Comparison of ENCODE assay signal across 1 cellular context in the genomic region with DNA sequence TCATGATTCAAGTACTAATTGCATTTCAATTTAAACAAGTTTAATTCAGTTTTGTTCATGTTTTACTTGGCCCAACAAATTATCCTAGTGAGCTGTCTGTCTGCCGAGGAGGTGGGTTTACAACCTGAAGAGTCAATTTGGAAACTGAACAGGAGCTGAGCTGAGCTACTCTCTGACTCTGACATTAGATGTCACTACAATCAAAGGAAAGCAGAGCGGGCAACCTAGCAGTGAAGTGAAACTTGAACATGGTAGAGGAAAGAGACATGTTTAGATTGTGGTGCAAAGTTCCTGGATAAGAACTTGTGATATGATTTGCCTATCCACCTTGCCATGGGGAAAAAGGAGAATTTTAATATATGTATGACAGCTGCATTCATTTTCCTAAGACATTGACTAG.
TF ChIP-seq lines count a peak whose summit lies in the region.

No MANE protein-coding gene starts in this region.

TF ChIP-seq in GM23338, 12 proteins besides CTCF, POLR2A, EP300 and RAD21 (continued from another document):
- TF ChIP-seq, protein P1, sequence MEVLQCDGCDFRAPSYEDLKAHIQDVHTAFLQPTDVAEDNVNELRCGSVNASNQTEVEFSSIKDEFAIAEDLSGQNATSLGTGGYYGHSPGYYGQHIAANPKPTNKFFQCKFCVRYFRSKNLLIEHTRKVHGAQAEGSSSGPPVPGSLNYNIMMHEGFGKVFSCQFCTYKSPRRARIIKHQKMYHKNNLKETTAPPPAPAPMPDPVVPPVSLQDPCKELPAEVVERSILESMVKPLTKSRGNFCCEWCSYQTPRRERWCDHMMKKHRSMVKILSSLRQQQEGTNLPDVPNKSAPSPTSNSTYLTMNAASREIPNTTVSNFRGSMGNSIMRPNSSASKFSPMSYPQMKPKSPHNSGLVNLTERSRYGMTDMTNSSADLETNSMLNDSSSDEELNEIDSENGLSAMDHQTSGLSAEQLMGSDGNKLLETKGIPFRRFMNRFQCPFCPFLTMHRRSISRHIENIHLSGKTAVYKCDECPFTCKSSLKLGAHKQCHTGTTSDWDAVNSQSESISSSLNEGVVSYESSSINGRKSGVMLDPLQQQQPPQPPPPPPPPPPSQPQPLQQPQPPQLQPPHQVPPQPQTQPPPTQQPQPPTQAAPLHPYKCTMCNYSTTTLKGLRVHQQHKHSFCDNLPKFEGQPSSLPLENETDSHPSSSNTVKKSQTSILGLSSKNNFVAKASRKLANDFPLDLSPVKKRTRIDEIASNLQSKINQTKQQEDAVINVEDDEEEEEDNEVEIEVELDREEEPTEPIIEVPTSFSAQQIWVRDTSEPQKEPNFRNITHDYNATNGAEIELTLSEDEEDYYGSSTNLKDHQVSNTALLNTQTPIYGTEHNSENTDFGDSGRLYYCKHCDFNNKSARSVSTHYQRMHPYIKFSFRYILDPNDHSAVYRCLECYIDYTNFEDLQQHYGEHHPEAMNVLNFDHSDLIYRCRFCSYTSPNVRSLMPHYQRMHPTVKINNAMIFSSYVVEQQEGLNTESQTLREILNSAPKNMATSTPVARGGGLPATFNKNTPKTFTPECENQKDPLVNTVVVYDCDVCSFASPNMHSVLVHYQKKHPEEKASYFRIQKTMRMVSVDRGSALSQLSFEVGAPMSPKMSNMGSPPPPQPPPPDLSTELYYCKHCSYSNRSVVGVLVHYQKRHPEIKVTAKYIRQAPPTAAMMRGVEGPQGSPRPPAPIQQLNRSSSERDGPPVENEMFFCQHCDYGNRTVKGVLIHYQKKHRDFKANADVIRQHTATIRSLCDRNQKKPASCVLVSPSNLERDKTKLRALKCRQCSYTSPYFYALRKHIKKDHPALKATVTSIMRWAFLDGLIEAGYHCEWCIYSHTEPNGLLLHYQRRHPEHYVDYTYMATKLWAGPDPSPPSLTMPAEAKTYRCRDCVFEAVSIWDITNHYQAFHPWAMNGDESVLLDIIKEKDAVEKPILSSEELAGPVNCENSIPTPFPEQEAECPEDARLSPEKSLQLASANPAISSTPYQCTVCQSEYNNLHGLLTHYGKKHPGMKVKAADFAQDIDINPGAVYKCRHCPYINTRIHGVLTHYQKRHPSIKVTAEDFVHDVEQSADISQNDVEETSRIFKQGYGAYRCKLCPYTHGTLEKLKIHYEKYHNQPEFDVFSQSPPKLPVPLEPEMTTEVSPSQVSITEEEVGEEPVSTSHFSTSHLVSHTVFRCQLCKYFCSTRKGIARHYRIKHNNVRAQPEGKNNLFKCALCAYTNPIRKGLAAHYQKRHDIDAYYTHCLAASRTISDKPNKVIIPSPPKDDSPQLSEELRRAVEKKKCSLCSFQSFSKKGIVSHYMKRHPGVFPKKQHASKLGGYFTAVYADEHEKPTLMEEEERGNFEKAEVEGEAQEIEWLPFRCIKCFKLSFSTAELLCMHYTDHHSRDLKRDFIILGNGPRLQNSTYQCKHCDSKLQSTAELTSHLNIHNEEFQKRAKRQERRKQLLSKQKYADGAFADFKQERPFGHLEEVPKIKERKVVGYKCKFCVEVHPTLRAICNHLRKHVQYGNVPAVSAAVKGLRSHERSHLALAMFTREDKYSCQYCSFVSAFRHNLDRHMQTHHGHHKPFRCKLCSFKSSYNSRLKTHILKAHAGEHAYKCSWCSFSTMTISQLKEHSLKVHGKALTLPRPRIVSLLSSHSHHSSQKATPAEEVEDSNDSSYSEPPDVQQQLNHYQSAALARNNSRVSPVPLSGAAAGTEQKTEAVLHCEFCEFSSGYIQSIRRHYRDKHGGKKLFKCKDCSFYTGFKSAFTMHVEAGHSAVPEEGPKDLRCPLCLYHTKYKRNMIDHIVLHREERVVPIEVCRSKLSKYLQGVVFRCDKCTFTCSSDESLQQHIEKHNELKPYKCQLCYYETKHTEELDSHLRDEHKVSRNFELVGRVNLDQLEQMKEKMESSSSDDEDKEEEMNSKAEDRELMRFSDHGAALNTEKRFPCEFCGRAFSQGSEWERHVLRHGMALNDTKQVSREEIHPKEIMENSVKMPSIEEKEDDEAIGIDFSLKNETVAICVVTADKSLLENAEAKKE (CRISPR knock-in tag; IDR thresholded peaks at IDR 0.05): no peak
- TF ChIP-seq, protein P2, sequence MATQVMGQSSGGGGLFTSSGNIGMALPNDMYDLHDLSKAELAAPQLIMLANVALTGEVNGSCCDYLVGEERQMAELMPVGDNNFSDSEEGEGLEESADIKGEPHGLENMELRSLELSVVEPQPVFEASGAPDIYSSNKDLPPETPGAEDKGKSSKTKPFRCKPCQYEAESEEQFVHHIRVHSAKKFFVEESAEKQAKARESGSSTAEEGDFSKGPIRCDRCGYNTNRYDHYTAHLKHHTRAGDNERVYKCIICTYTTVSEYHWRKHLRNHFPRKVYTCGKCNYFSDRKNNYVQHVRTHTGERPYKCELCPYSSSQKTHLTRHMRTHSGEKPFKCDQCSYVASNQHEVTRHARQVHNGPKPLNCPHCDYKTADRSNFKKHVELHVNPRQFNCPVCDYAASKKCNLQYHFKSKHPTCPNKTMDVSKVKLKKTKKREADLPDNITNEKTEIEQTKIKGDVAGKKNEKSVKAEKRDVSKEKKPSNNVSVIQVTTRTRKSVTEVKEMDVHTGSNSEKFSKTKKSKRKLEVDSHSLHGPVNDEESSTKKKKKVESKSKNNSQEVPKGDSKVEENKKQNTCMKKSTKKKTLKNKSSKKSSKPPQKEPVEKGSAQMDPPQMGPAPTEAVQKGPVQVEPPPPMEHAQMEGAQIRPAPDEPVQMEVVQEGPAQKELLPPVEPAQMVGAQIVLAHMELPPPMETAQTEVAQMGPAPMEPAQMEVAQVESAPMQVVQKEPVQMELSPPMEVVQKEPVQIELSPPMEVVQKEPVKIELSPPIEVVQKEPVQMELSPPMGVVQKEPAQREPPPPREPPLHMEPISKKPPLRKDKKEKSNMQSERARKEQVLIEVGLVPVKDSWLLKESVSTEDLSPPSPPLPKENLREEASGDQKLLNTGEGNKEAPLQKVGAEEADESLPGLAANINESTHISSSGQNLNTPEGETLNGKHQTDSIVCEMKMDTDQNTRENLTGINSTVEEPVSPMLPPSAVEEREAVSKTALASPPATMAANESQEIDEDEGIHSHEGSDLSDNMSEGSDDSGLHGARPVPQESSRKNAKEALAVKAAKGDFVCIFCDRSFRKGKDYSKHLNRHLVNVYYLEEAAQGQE (IDR thresholded peaks at IDR 0.05; ENCODE audit: unreplicated experiment): no peak
- TF ChIP-seq NANOG (IDR thresholded peaks at IDR 0.05; ENCODE audit: borderline replicate concordance): no peak
